14 cellular contexts compared by ENCODE assay signal in genomic region chr7:7819442-7820247, GRCh38.
A peak's percentile ranks its signal among the peaks of the same experiment; 100 is the strongest.
DNase-seq lines count a peak whose midpoint lies in the region; ATAC-seq, FAIRE-seq and TF ChIP-seq lines count a peak whose summit lies in the region.
"Had no signal": no experiment of that assay in that cellular context is flagged by ENCODE, and none has a peak within 500 bp of the region (broad histone marks: within the 10 kb centered on the region; RNA-seq: fewer than 3 reads in every experiment).

No MANE protein-coding gene starts in this region.

- no peak for TF ChIP-seq CTCF in psoas muscle (IDR thresholded peaks at IDR 0.05)

- peaks cover 0 to 6% of the 10 kb centered on the region in 2 donors for H3K36me3 ChIP-seq in psoas muscle (ENCODE audit: insufficient read depth in 1 of 2, low read depth in 1 of 2)

- H3K9me3 Mint-ChIP-seq in activated T-helper 17 cell treated with anti-CD3 and anti-CD28 coated beads, Interleukin-2, amount 50 U/mL, for 72 hours = peaks cover 5% of the 10 kb centered on the region

- peak; percentile 88 for FAIRE-seq in GM18507 (lab: Jason Lieb, UNC)

- H3K27me3 Mint-ChIP-seq in activated T-helper 17 cell treated with anti-CD3 and anti-CD28 coated beads, Interleukin-2, amount 50 U/mL, for 72 hours = no peaks in the 10 kb centered on the region

- no peak overlapping the region for H3K27ac ChIP-seq in psoas muscle

- intact Hi-C loops in psoas muscle (cut with DNase I) = no loop called here

- 78 to 81% (median 81%) methylated on average over 6 of the region's 6 CpGs for WGBS in psoas muscle, 3 donors

- H3K36me3 Mint-ChIP-seq in activated T-helper 17 cell treated with anti-CD3 and anti-CD28 coated beads, Interleukin-2, amount 50 U/mL, for 72 hours (ENCODE audit: low read depth) = peaks cover 9% of the 10 kb centered on the region

- no peak overlapping the region for H3K27ac Mint-ChIP-seq in activated T-helper 17 cell treated with anti-CD3 and anti-CD28 coated beads, Interleukin-2, amount 50 U/mL, for 72 hours

- peak; percentile 42 for ATAC-seq in GM21381 (IDR thresholded peaks at IDR 0.05; ENCODE audit: unreplicated experiment)
- peak; percentile 59 for ATAC-seq in HG02981 (IDR thresholded peaks at IDR 0.05; ENCODE audit: unreplicated experiment)
- peak; percentile 45 for ATAC-seq in activated T-helper 17 cell treated with anti-CD3 and anti-CD28 coated beads, Interleukin-2, amount 50 U/mL, for 72 hours (replicated peaks)
- ATAC-seq in GM19328 (IDR thresholded peaks at IDR 0.05; ENCODE audit: unreplicated experiment) = no peak
- ATAC-seq in psoas muscle = no peak

- no peaks in the 10 kb centered on the region for H3K27me3 ChIP-seq in psoas muscle (ENCODE audit: insufficient read depth in 3 of 3, low read length in 2 of 3)

- no peak overlapping the region for H3K4me3 ChIP-seq in psoas muscle

- no peak for DNase-seq in GM18507 (ENCODE audit: extremely low spot score, insufficient read length, low read depth)
- no peak for DNase-seq in hepatic stellate cell (ENCODE audit: low spot score)
- no peak for DNase-seq in psoas muscle
- no peak for DNase-seq in NCI-H226
- DNase-seq: effector memory CD4-positive, alpha-beta T cell; GF-D8; hippocampal formation; NCI-H187; posterior cingulate gyrus; T-helper 9 cell had no signal

- peaks cover 25% of the 10 kb centered on the region for H3K4me1 Mint-ChIP-seq in activated T-helper 17 cell treated with anti-CD3 and anti-CD28 coated beads, Interleukin-2, amount 50 U/mL, for 72 hours

- no peak overlapping the region for H3K4me3 Mint-ChIP-seq in activated T-helper 17 cell treated with anti-CD3 and anti-CD28 coated beads, Interleukin-2, amount 50 U/mL, for 72 hours

- no peaks in the 10 kb centered on the region for H3K9me3 ChIP-seq in psoas muscle

- no peaks in the 10 kb centered on the region for H3K4me1 ChIP-seq in psoas muscle

Comparison
In these comparisons a context has a peak if more than half of its experiments do, and no peak if none do; other contexts are left out.
1. ATAC-seq: peak in GM21381 (single experiment), HG02981 (single experiment) and activated T-helper 17 cell treated with anti-CD3 and anti-CD28 coated beads, Interleukin-2, amount 50 U/mL, for 72 hours (single experiment); none in GM19328 (single experiment) and psoas muscle (0 of 4).